In the genomic region with DNA sequence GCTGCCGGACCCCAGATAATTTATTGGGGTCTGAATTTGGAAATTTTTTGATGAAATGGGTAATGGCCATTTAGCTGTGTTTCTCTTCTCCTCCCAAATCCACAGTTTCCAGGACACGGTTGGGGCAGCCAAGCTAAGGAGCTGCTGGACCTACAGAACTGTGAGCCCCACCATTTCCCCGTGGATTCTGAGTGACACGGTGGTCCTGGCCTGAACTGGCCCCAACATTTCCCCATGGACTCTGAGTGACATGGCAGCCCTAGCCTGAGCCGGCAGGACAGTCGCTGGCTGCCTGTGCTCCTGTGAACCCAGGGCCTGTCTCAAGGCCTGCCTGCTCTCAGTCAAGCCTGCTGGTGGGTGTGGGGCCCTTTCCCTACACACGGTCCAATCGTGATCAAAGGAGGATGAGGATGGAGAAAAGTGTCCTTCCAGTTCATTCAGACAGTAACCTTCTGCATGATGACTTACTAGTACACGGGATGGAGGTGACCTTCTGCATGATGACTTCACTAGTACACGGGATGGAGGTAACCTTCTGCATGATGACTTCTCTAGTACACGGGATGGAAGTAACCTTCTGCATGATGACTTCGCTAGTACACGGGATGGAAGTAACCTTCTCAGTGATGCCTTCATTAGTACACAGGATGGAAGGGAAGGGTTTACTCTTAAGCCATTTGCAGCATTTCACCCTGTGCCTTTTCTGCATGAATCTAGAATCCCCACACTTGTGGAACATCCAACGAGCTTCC, we compare ENCODE assay signal across 18 cellular contexts.
DNase-seq lines count a peak whose midpoint lies in the region; TF ChIP-seq lines count a peak whose summit lies in the region.
"Had no signal": no experiment of that assay in that cellular context is flagged by ENCODE, and none has a peak within 500 bp of the region (broad histone marks: within the 10 kb centered on the region; RNA-seq: fewer than 3 reads in every experiment).

No MANE protein-coding gene starts in this region.

- peaks cover 6% of the 10 kb centered on the region for H3K27me3 Mint-ChIP-seq in neural progenitor cell (ENCODE audit: insufficient read depth, low read depth)

- no peaks in the 10 kb centered on the region for H3K79me2 ChIP-seq in neural progenitor cell (ENCODE audit: low read depth)
- no peaks in the 10 kb centered on the region for H3K79me2 ChIP-seq in Karpas-422 (ENCODE audit: low read length)

- H3K4me1 ChIP-seq in left ventricle myocardium inferior (no peaks in the 10 kb centered on the region), neural progenitor cell (peaks cover 9% of the 10 kb centered on the region), Karpas-422 (ENCODE audit: low read length) (no peaks in the 10 kb centered on the region)
- H3K4me1 ChIP-seq: heart right ventricle, prostate gland had no signal

- H3K27me3 ChIP-seq in left ventricle myocardium inferior (ENCODE audit: low read depth) (peaks cover 33% of the 10 kb centered on the region), neural progenitor cell (no peaks in the 10 kb centered on the region), Karpas-422 (ENCODE audit: low read length) (no peaks in the 10 kb centered on the region)

- H3K36me3 ChIP-seq in left ventricle myocardium inferior: no peaks in the 10 kb centered on the region
- H3K36me3 ChIP-seq in neural progenitor cell: no peaks in the 10 kb centered on the region
- no peaks in the 10 kb centered on the region for H3K36me3 ChIP-seq in Karpas-422 (ENCODE audit: insufficient read depth, low read length)
- H3K36me3 ChIP-seq: heart right ventricle, prostate gland had no signal

- no peaks in the 10 kb centered on the region for H3K36me3 Mint-ChIP-seq in neural progenitor cell
- H3K36me3 Mint-ChIP-seq: naive B cell had no signal

- no peak overlapping the region for H3K27ac Mint-ChIP-seq in neural progenitor cell
- H3K27ac Mint-ChIP-seq: naive B cell had no signal

- TF ChIP-seq CTCF in left ventricle myocardium inferior (IDR thresholded peaks at IDR 0.05; ENCODE audit: borderline replicate concordance) (no peak), choroid plexus epithelial cell (conservative IDR thresholded peaks at IDR 0.05; ENCODE audit: low read depth, low read length) (no peak), neural progenitor cell (IDR thresholded peaks at IDR 0.05) (no peak)

- H3F3A ChIP-seq in neural progenitor cell (ENCODE audit: low read depth): peaks cover 2% of the 10 kb centered on the region

- DNase-seq in cardiac septum (ENCODE audit: low spot score) (peak; percentile 50), left ventricle myocardium inferior (no peak), choroid plexus epithelial cell (ENCODE audit: low read depth) (peak; percentile 2), kidney tubule cell (ENCODE audit: low spot score) (peak; percentile 17), neural progenitor cell (ENCODE audit: low spot score) (no peak), SIG-M5 (lab: John Stamatoyannopoulos, UW) (no peak), Karpas-422 (no peak), NCI-H187 treated with DMSO at 0.1 percent for 48 hours (lab: John Stamatoyannopoulos, UW) (no peak)
- DNase-seq: activated CD4-positive, alpha-beta T cell treated with anti-CD3 and anti-CD28 coated beads, Interleukin-2, amount 50 U/mL, for 1 hour; activated T-cell treated with anti-CD3 and anti-CD28 coated beads, Interleukin-2, amount 50 U/mL, for 4 hours; GF-D8; GOT3; heart right ventricle; KBM-7; naive B cell; NCI-H1417 treated with DMSO at 0.1 percent for 48 hours had no signal

- no peak overlapping the region for H3K4me3 Mint-ChIP-seq in neural progenitor cell
- H3K4me3 Mint-ChIP-seq: activated T-cell treated with anti-CD3 and anti-CD28 coated beads, Interleukin-2, amount 50 U/mL, for 4 hours; naive B cell had no signal

- H3K27ac ChIP-seq in left ventricle myocardium inferior (replicated peaks) (no peak overlapping the region), neural progenitor cell (no peak overlapping the region), Karpas-422 (ENCODE audit: low read length) (no peak overlapping the region)
- H3K27ac ChIP-seq: heart right ventricle, prostate gland, SK-N-MC had no signal

- H3K4me1 Mint-ChIP-seq in neural progenitor cell: peaks cover 9% of the 10 kb centered on the region
- H3K4me1 Mint-ChIP-seq: naive B cell had no signal

- intact Hi-C loops in cardiac septum (cut with DNase I) (no loop called here), left ventricle myocardium inferior (cut with micrococcal nuclease) (no loop called here)

- H2AFZ ChIP-seq in neural progenitor cell (replicated peaks): no peak overlapping the region
- H2AFZ ChIP-seq in Karpas-422 (ENCODE audit: low read length): no peak overlapping the region

- H3K9me2 ChIP-seq in Karpas-422 (replicated peaks; ENCODE audit: insufficient read depth, low read length): no peaks in the 10 kb centered on the region

- no peak overlapping the region for H3K4me2 ChIP-seq in neural progenitor cell
- no peak overlapping the region for H3K4me2 ChIP-seq in Karpas-422 (ENCODE audit: low read depth, low read length, poor library complexity, severe bottlenecking)

- peaks cover 3% of the 10 kb centered on the region for H3K9me3 Mint-ChIP-seq in neural progenitor cell
- H3K9me3 Mint-ChIP-seq: activated T-cell treated with anti-CD3 and anti-CD28 coated beads, Interleukin-2, amount 50 U/mL, for 4 hours had no signal

- H3K4me3 ChIP-seq in left ventricle myocardium inferior (no peak overlapping the region), choroid plexus epithelial cell (ENCODE audit: low read depth, low read length) (no peak overlapping the region), neural progenitor cell (no peak overlapping the region), Karpas-422 (ENCODE audit: low read length) (no peak overlapping the region)
- H3K4me3 ChIP-seq: heart right ventricle, prostate gland, SK-N-MC had no signal

- H3K9ac ChIP-seq in neural progenitor cell: no peak overlapping the region
- H3K9ac ChIP-seq in Karpas-422 (ENCODE audit: low read length): no peak overlapping the region

- H3K9me3 ChIP-seq in left ventricle myocardium inferior (replicated peaks) (no peaks in the 10 kb centered on the region), neural progenitor cell (ENCODE audit: low read depth) (no peaks in the 10 kb centered on the region), Karpas-422 (ENCODE audit: low read length) (no peaks in the 10 kb centered on the region)
- H3K9me3 ChIP-seq: heart right ventricle, prostate gland had no signal

- H4K20me1 ChIP-seq in neural progenitor cell (ENCODE audit: low read depth): no peaks in the 10 kb centered on the region
- H4K20me1 ChIP-seq in Karpas-422 (ENCODE audit: insufficient read depth, low read depth, low read length): no peaks in the 10 kb centered on the region

Comparison
In these comparisons a context has a peak if more than half of its experiments do, and no peak if none do; other contexts are left out.
1. DNase-seq: peak in cardiac septum (single experiment), choroid plexus epithelial cell (single experiment) and kidney tubule cell (single experiment); none in left ventricle myocardium inferior (single experiment), neural progenitor cell (single experiment), SIG-M5 (single experiment), Karpas-422 (single experiment) and NCI-H187 treated with DMSO at 0.1 percent for 48 hours (single experiment).